In genomic region chr3:194707176-194707575, GRCh38 we compare ENCODE assay signal across 21 cellular contexts. TPM values are rescaled to one million over a fixed set of nuclear protein-coding genes. Genes with fewer than 3 reads are reported as not detected.
DNase-seq lines count a peak whose midpoint lies in the region; ATAC-seq lines count a peak whose summit lies in the region.
"Had no signal": no experiment of that assay in that cellular context is flagged by ENCODE, and none has a peak within 500 bp of the region (broad histone marks: within the 10 kb centered on the region; RNA-seq: fewer than 3 reads in every experiment).

No MANE protein-coding gene starts in this region.

- no peaks in the 10 kb centered on the region for H3K27me3 ChIP-seq in trophoblast cell (ENCODE audit: insufficient read depth, low read length)
- H3K27me3 ChIP-seq: BLaER1 treated with 17β-estradiol and CSF1 and Interleukin-3, amounts not matched to agents 10 nM and 100 nM; SJCRH30 had no signal

- no peak overlapping the region for H3K18ac ChIP-seq in trophoblast cell (ENCODE audit: low read length)

- peak; percentile 65 for ATAC-seq in esophagus mucosa
- ATAC-seq in HG03442 (IDR thresholded peaks at IDR 0.05; ENCODE audit: unreplicated experiment) = no peak
- ATAC-seq in HG03469 (IDR thresholded peaks at IDR 0.05; ENCODE audit: unreplicated experiment) = no peak
- ATAC-seq in GM18858 (IDR thresholded peaks at IDR 0.05; ENCODE audit: unreplicated experiment) = no peak

- H3K23ac ChIP-seq in trophoblast cell (ENCODE audit: low read length) = no peak overlapping the region

- DNase-seq in NCI-H82 (lab: John Stamatoyannopoulos, UW) (peak; percentile 33), NCI-H82 treated with DMSO at 0.1 percent for 48 hours (lab: John Stamatoyannopoulos, UW; ENCODE audit: unreplicated experiment) (no peak), trophoblast cell (no peak), T-helper 1 cell (no peak)
- DNase-seq: Caco-2; CD4-positive, alpha-beta memory T cell; DND-41; KBM-7; NCI-H1092 treated with DMSO at 0.1 percent for 48 hours; NCI-H2029; NCI-H226; NCI-H510A treated with DMSO at 0.1 percent for 48 hours; NCI-H774; OCI-M1; SJCRH30 had no signal

- H3K9ac ChIP-seq in trophoblast cell (ENCODE audit: low read length) = no peak overlapping the region
- H3K9ac ChIP-seq: BLaER1 treated with 17β-estradiol and CSF1 and Interleukin-3, amounts not matched to agents 10 nM and 100 nM had no signal

- no peak overlapping the region for H2BK5ac ChIP-seq in trophoblast cell (ENCODE audit: low read depth, low read length, poor library complexity)

- H3K4me1 ChIP-seq in trophoblast cell (ENCODE audit: control insufficient read depth in 1 of 2, insufficient read depth in 2 of 2, low read length in 2 of 2) = peaks cover 21% of the 10 kb centered on the region in 2 experiments
- H3K4me1 ChIP-seq: Caco-2, SJCRH30 had no signal

- H2AFZ ChIP-seq in trophoblast cell (ENCODE audit: insufficient read depth, low read length, poor library complexity) = no peak overlapping the region

- no peaks in the 10 kb centered on the region for H3K36me3 ChIP-seq in trophoblast cell (ENCODE audit: control insufficient read depth in 1 of 2, insufficient read depth in 2 of 2, low read length in 2 of 2)
- H3K36me3 ChIP-seq: BLaER1 treated with 17β-estradiol and CSF1 and Interleukin-3, amounts not matched to agents 10 nM and 100 nM; SJCRH30 had no signal

- H3K79me2 ChIP-seq in trophoblast cell (ENCODE audit: control insufficient read depth, insufficient read depth, low read length, poor library complexity) = no peaks in the 10 kb centered on the region

- H4K8ac ChIP-seq in trophoblast cell (ENCODE audit: low read depth, low read length) = no peak overlapping the region

- H3K4ac ChIP-seq in trophoblast cell (ENCODE audit: low read depth, low read length) = no peak overlapping the region

- no peaks in the 10 kb centered on the region for H3K9me3 ChIP-seq in trophoblast cell (ENCODE audit: insufficient read depth, low read depth, low read length)
- H3K9me3 ChIP-seq: Caco-2, SJCRH30 had no signal

- no peak overlapping the region for H2BK12ac ChIP-seq in trophoblast cell (ENCODE audit: low read length)

- no peak overlapping the region for H4K12ac ChIP-seq in trophoblast cell (ENCODE audit: low read depth, low read length)

- H3K4me2 ChIP-seq in trophoblast cell (ENCODE audit: low read length) = no peak overlapping the region
- H3K4me2 ChIP-seq: BLaER1 treated with 17β-estradiol and CSF1 and Interleukin-3, amounts not matched to agents 10 nM and 100 nM had no signal

- no CpG with 5 or more reads among the region's 7 CpGs for WGBS in trophoblast cell (ENCODE audit: extremely low coverage, insufficient coverage, insufficient read length)

- H3K4me3 ChIP-seq in trophoblast cell (ENCODE audit: low read depth, low read length) = no peak overlapping the region
- H3K4me3 ChIP-seq: BLaER1 treated with 17β-estradiol and CSF1 and Interleukin-3, amounts not matched to agents 10 nM and 100 nM; SJCRH30 had no signal

- no peak overlapping the region for H3K14ac ChIP-seq in trophoblast cell (ENCODE audit: low read length)

- peak overlapping the region; percentile 64 for H4K91ac ChIP-seq in trophoblast cell (ENCODE audit: low read depth, low read length)

- H2BK120ac ChIP-seq in trophoblast cell (ENCODE audit: insufficient read depth, low read length, poor library complexity) = peak overlapping the region; percentile 3

- no peak overlapping the region for H2AK5ac ChIP-seq in trophoblast cell (ENCODE audit: low read length)

- peaks cover 4% of the 10 kb centered on the region for H3K79me1 ChIP-seq in trophoblast cell (ENCODE audit: low read length)

- no peak overlapping the region for H3K27ac ChIP-seq in trophoblast cell (ENCODE audit: low read depth, low read length)
- H3K27ac ChIP-seq: 22Rv1; BLaER1 treated with 17β-estradiol and CSF1 and Interleukin-3, amounts not matched to agents 10 nM and 100 nM; SJCRH30 had no signal

RNA-seq across cellular contexts. Expression of gene FAM43A, which starts 21.5 kb away (rescaled TPM):
- total RNA-seq in esophagus mucosa = 23.4 TPM
- 23.3 and 27.6 TPM in 2 replicates for polyA plus RNA-seq in trophoblast cell (2013)

RNA-seq across cellular contexts. Expression of gene LSG1, which starts 35.2 kb away (rescaled TPM):
- 21.6 TPM for total RNA-seq in esophagus mucosa
- 17.7 and 18.0 TPM in 2 replicates for polyA plus RNA-seq in trophoblast cell (2013)
